In genomic region chr5:14298126-14298847, GRCh38 we compare ENCODE assay signal across 17 cellular contexts.
DNase-seq lines count a peak whose midpoint lies in the region; ATAC-seq and TF ChIP-seq lines count a peak whose summit lies in the region.
"Had no signal": no experiment of that assay in that cellular context is flagged by ENCODE, and none has a peak within 500 bp of the region (broad histone marks: within the 10 kb centered on the region; RNA-seq: fewer than 3 reads in every experiment).

No MANE protein-coding gene starts in this region.

- H3K4me1 Mint-ChIP-seq in natural killer cell treated with Interleukin-12 subunit alpha and Interleukin-12 subunit beta and Interleukin-15 and Interleukin-18, amount 100 ng/mL, for 72 hours (ENCODE audit: low read depth in 2 of 2): no peaks in the 10 kb centered on the region
- H3K4me1 Mint-ChIP-seq: activated CD8-positive, alpha-beta memory T cell treated with anti-CD3 and anti-CD28 coated beads, Interleukin-2, amount 10 ng/mL, durations not matched to agents 7 days and 5 days; activated naive CD4-positive, alpha-beta T cell treated with anti-CD3 and anti-CD28 coated beads, Interleukin-2, amount 10 ng/mL, durations not matched to agents 7 days and 5 days; B cell had no signal

- no peaks in the 10 kb centered on the region for H3K27me3 Mint-ChIP-seq in natural killer cell treated with Interleukin-12 subunit alpha and Interleukin-12 subunit beta and Interleukin-15 and Interleukin-18, amount 100 ng/mL, for 72 hours
- H3K27me3 Mint-ChIP-seq: activated CD8-positive, alpha-beta memory T cell treated with anti-CD3 and anti-CD28 coated beads, Interleukin-2, amount 10 ng/mL, durations not matched to agents 7 days and 5 days; B cell had no signal

- DNase-seq in AG04449 (ENCODE audit: low read depth, low spot score) (peak; percentile 10), MG63 (peak; percentile 21), lung microvascular endothelial cell (ENCODE audit: low read depth in 2 of 2) (peak; percentile 21 to 36), G401 (ENCODE audit: low spot score) (no peak)
- no peak for DNase-seq in natural killer cell treated with Interleukin-12 subunit alpha and Interleukin-12 subunit beta and Interleukin-15 and Interleukin-18, amount 100 ng/mL, for 72 hours (ENCODE audit: low spot score)
- DNase-seq: activated CD8-positive, alpha-beta memory T cell treated with anti-CD3 and anti-CD28 coated beads, Interleukin-2, amount 10 ng/mL, durations not matched to agents 7 days and 5 days; activated naive CD4-positive, alpha-beta T cell treated with anti-CD3 and anti-CD28 coated beads, Interleukin-2, amount 10 ng/mL, durations not matched to agents 7 days and 5 days; DMS153; NCI-H2171 treated with DMSO at 0.1 percent for 48 hours; stimulated activated CD4-positive, alpha-beta T cell treated with anti-CD3 and anti-CD28 coated beads, Interleukin-15, amount 100 ng/mL, for 24 hours had no signal

- no peak for ATAC-seq in GM18909 (IDR thresholded peaks at IDR 0.05; ENCODE audit: poor library complexity, unreplicated experiment)
- ATAC-seq in natural killer cell treated with Interleukin-12 subunit alpha and Interleukin-12 subunit beta and Interleukin-15 and Interleukin-18, amount 100 ng/mL, for 72 hours: no peak
- no peak for ATAC-seq in GM18858 (IDR thresholded peaks at IDR 0.05; ENCODE audit: unreplicated experiment)
- ATAC-seq: activated CD8-positive, alpha-beta memory T cell treated with anti-CD3 and anti-CD28 coated beads, Interleukin-2, amount 10 ng/mL, durations not matched to agents 7 days and 5 days; WTC11 had no signal

- H3K4me3 Mint-ChIP-seq in natural killer cell treated with Interleukin-12 subunit alpha and Interleukin-12 subunit beta and Interleukin-15 and Interleukin-18, amount 100 ng/mL, for 72 hours: no peak overlapping the region
- H3K4me3 Mint-ChIP-seq: activated CD8-positive, alpha-beta memory T cell treated with anti-CD3 and anti-CD28 coated beads, Interleukin-2, amount 10 ng/mL, durations not matched to agents 7 days and 5 days; activated naive CD4-positive, alpha-beta T cell treated with anti-CD3 and anti-CD28 coated beads, Interleukin-2, amount 10 ng/mL, durations not matched to agents 7 days and 5 days; B cell; central memory CD8-positive, alpha-beta T cell; WTC11 had no signal

- no peaks in the 10 kb centered on the region for H3K9me3 Mint-ChIP-seq in natural killer cell treated with Interleukin-12 subunit alpha and Interleukin-12 subunit beta and Interleukin-15 and Interleukin-18, amount 100 ng/mL, for 72 hours
- H3K9me3 Mint-ChIP-seq: activated naive CD4-positive, alpha-beta T cell treated with anti-CD3 and anti-CD28 coated beads, Interleukin-2, amount 10 ng/mL, durations not matched to agents 7 days and 5 days; WTC11 had no signal

- POLR2A ChIA-PET in AG04449 (lab: Yijun Ruan, JAX): no interaction called here

- H3K36me3 Mint-ChIP-seq in natural killer cell treated with Interleukin-12 subunit alpha and Interleukin-12 subunit beta and Interleukin-15 and Interleukin-18, amount 100 ng/mL, for 72 hours: no peaks in the 10 kb centered on the region
- H3K36me3 Mint-ChIP-seq: activated CD8-positive, alpha-beta memory T cell treated with anti-CD3 and anti-CD28 coated beads, Interleukin-2, amount 10 ng/mL, durations not matched to agents 7 days and 5 days; activated naive CD4-positive, alpha-beta T cell treated with anti-CD3 and anti-CD28 coated beads, Interleukin-2, amount 10 ng/mL, durations not matched to agents 7 days and 5 days had no signal

- in situ Hi-C loops in G401 (cut with HindIII; ENCODE audit: low sequenced_read_pairs): loop anchor here (25.0 kb wide), 1 partner anchor 311 kb away; no protein-coding TSS in a partner anchor

- H3K36me3 ChIP-seq in MG63 (peaks cover 90% of the 10 kb centered on the region), endocrine pancreas (ENCODE audit: control insufficient read depth, insufficient read depth, low read length) (no peaks in the 10 kb centered on the region)

- CTCF ChIA-PET in AG04449 (lab: Yijun Ruan, JAX): interaction anchor here (2.7 kb wide), 1 partner anchor 28 kb away, joined by 20 read pairs; no protein-coding TSS in a partner anchor

- H3K27me3 ChIP-seq in MG63 (no peaks in the 10 kb centered on the region), endocrine pancreas (ENCODE audit: control insufficient read depth, insufficient read depth, low read length) (no peaks in the 10 kb centered on the region)

- H3K4me3 ChIP-seq in AG04449 (ENCODE audit: low read depth, low read length) (no peak overlapping the region), MG63 (no peak overlapping the region), endocrine pancreas (ENCODE audit: control insufficient read depth, insufficient read depth, low read length) (peak overlapping the region; percentile 56)

- no peak overlapping the region for H3K27ac Mint-ChIP-seq in natural killer cell treated with Interleukin-12 subunit alpha and Interleukin-12 subunit beta and Interleukin-15 and Interleukin-18, amount 100 ng/mL, for 72 hours
- H3K27ac Mint-ChIP-seq: activated CD8-positive, alpha-beta memory T cell treated with anti-CD3 and anti-CD28 coated beads, Interleukin-2, amount 10 ng/mL, durations not matched to agents 7 days and 5 days; activated naive CD4-positive, alpha-beta T cell treated with anti-CD3 and anti-CD28 coated beads, Interleukin-2, amount 10 ng/mL, durations not matched to agents 7 days and 5 days; B cell had no signal

- no peaks in the 10 kb centered on the region for H3K9me3 ChIP-seq in MG63
- no peaks in the 10 kb centered on the region for H3K9me3 ChIP-seq in endocrine pancreas (ENCODE audit: control insufficient read depth, low read length)

- peak overlapping the region; percentile 1 for H3K9ac ChIP-seq in endocrine pancreas (ENCODE audit: control insufficient read depth, insufficient read depth, low read length)
- H3K9ac ChIP-seq: parathyroid adenoma had no signal

- peaks cover 22% of the 10 kb centered on the region for H3K4me1 ChIP-seq in endocrine pancreas (ENCODE audit: control insufficient read depth, insufficient read depth, low read length)
- H3K4me1 ChIP-seq: parathyroid adenoma had no signal

- no peak for TF ChIP-seq CTCF in AG04449 (IDR thresholded peaks at IDR 0.05; ENCODE audit: insufficient read depth, low read length, missing control alignments)

Comparison
In these comparisons a context has a peak if more than half of its experiments do, and no peak if none do; other contexts are left out.
1. DNase-seq: peak in AG04449 (single experiment), MG63 (single experiment) and lung microvascular endothelial cell (2 of 2); none in natural killer cell treated with Interleukin-12 subunit alpha and Interleukin-12 subunit beta and Interleukin-15 and Interleukin-18, amount 100 ng/mL, for 72 hours (single experiment) and G401 (single experiment).